Comparison of ENCODE assay signal across 24 cellular contexts in genomic region chr2:129139380-129139779, GRCh38.
DNase-seq lines count a peak whose midpoint lies in the region; ATAC-seq and TF ChIP-seq lines count a peak whose summit lies in the region.
"Had no signal": no experiment of that assay in that cellular context is flagged by ENCODE, and none has a peak within 500 bp of the region (broad histone marks: within the 10 kb centered on the region; RNA-seq: fewer than 3 reads in every experiment).

No MANE protein-coding gene starts in this region.

- H3K79me1 ChIP-seq in mesendoderm (ENCODE audit: low read length), result no peaks in the 10 kb centered on the region

- H3K36me3 ChIP-seq in Loucy (ENCODE audit: insufficient read depth, low read length) (no peaks in the 10 kb centered on the region), mesendoderm (ENCODE audit: control insufficient read depth, insufficient read depth, low read length) (no peaks in the 10 kb centered on the region)
- H3K36me3 ChIP-seq: BE2C; BLaER1 treated with 17β-estradiol and CSF1 and Interleukin-3, amounts not matched to agents 10 nM and 100 nM had no signal

- H4K8ac ChIP-seq in mesendoderm (ENCODE audit: low read depth, low read length), result no peak overlapping the region

- peaks cover 29% of the 10 kb centered on the region for H3K4me1 ChIP-seq in Loucy (ENCODE audit: insufficient read depth, low read length, poor library complexity, severe bottlenecking)
- peaks cover 2% of the 10 kb centered on the region for H3K4me1 ChIP-seq in mesendoderm (ENCODE audit: control insufficient read depth, low read depth, low read length)
- H3K4me1 ChIP-seq: A549, BE2C had no signal

- H2BK15ac ChIP-seq in mesendoderm (replicated peaks; ENCODE audit: low read depth), result no peak overlapping the region

- H3K27ac ChIP-seq in mesendoderm (ENCODE audit: low read depth, low read length) (no peak overlapping the region), dorsolateral prefrontal cortex (no peak overlapping the region)
- H3K27ac ChIP-seq: A549; BLaER1 treated with 17β-estradiol and CSF1 and Interleukin-3, amounts not matched to agents 10 nM and 100 nM had no signal

- H2AK5ac ChIP-seq in mesendoderm (ENCODE audit: low read length), result no peak overlapping the region

- H3F3A ChIP-seq in Loucy (ENCODE audit: low read depth), result no peaks in the 10 kb centered on the region

- no peak overlapping the region for H3K4ac ChIP-seq in mesendoderm (ENCODE audit: low read depth, low read length)

- 0 out of 2 replicates have a peak overlapping the region, but pooled peaks have one; percentile 44 for H2AFZ ChIP-seq in Loucy (ENCODE audit: low read length)
- H2AFZ ChIP-seq: GM23338 had no signal

- no peak for TF ChIP-seq CTCF in Loucy (conservative IDR thresholded peaks at IDR 0.05; ENCODE audit: low read length)
- TF ChIP-seq CTCF in epithelial cell of esophagus (IDR thresholded peaks at IDR 0.05; ENCODE audit: insufficient read depth, low read depth, low read length, missing control alignments), result no peak
- no peak for TF ChIP-seq CTCF in dorsolateral prefrontal cortex (IDR thresholded peaks at IDR 0.05 in 54 of 56, conservative IDR thresholded peaks at IDR 0.05 in 2 of 56; ENCODE audit: low read depth in 1 of 56, partially characterized antibody in 56 of 56)

- H3K4me2 ChIP-seq in Loucy (ENCODE audit: low read depth, low read length, poor library complexity, severe bottlenecking) (no peak overlapping the region), mesendoderm (ENCODE audit: low read length) (no peak overlapping the region)
- H3K4me2 ChIP-seq: A549; BLaER1 treated with 17β-estradiol and CSF1 and Interleukin-3, amounts not matched to agents 10 nM and 100 nM; GM23338 had no signal

- H3K9me3 ChIP-seq in Loucy (ENCODE audit: insufficient read depth, low read depth, low read length), result no peaks in the 10 kb centered on the region
- H3K9me3 ChIP-seq: A549, BE2C had no signal

- no CpG with 5 or more reads among the region's 2 CpGs for WGBS in mesendoderm (ENCODE audit: extremely low coverage, insufficient coverage, low lambda C conversion rate)

- ATAC-seq in left ventricle myocardium superior (no peak), GM21367 (IDR thresholded peaks at IDR 0.05; ENCODE audit: unreplicated experiment) (no peak)
- ATAC-seq: A549, GM12878, GM23338, HCT116 had no signal

- H3K4me3 ChIP-seq in Loucy (ENCODE audit: low read length, poor library complexity, severe bottlenecking) (no peak overlapping the region), epithelial cell of esophagus (ENCODE audit: low read length) (no peak overlapping the region), mesendoderm (ENCODE audit: low read length) (no peak overlapping the region), dorsolateral prefrontal cortex (no peak overlapping the region)
- H3K4me3 ChIP-seq: A549; BLaER1 treated with 17β-estradiol and CSF1 and Interleukin-3, amounts not matched to agents 10 nM and 100 nM; GM12878; GM23338 had no signal

- H2BK120ac ChIP-seq in mesendoderm (ENCODE audit: low read depth, low read length), result no peak overlapping the region

- no peak overlapping the region for H3K9ac ChIP-seq in Loucy (ENCODE audit: low read depth, low read length, poor library complexity, severe bottlenecking)
- H3K9ac ChIP-seq in mesendoderm (ENCODE audit: low read length), result no peak overlapping the region
- H3K9ac ChIP-seq: BLaER1 treated with 17β-estradiol and CSF1 and Interleukin-3, amounts not matched to agents 10 nM and 100 nM had no signal

- H3K56ac ChIP-seq in mesendoderm (ENCODE audit: low read length), result no peak overlapping the region

- no peaks in the 10 kb centered on the region for H3K79me2 ChIP-seq in Loucy (ENCODE audit: insufficient read depth, low read length)
- no peaks in the 10 kb centered on the region for H3K79me2 ChIP-seq in mesendoderm (ENCODE audit: control insufficient read depth, insufficient read depth, low read length)

- H4K5ac ChIP-seq in mesendoderm (ENCODE audit: low read length), result no peak overlapping the region

- H2BK5ac ChIP-seq in mesendoderm (ENCODE audit: low read length), result no peak overlapping the region

- H3K27me3 ChIP-seq in Loucy (ENCODE audit: insufficient read depth, low read length, poor library complexity, severe bottlenecking) (no peaks in the 10 kb centered on the region), mesendoderm (ENCODE audit: insufficient read depth, low read length, poor library complexity) (peaks cover 2% of the 10 kb centered on the region), dorsolateral prefrontal cortex (no peaks in the 10 kb centered on the region)
- H3K27me3 ChIP-seq: BE2C; BLaER1 treated with 17β-estradiol and CSF1 and Interleukin-3, amounts not matched to agents 10 nM and 100 nM had no signal

- H4K20me1 ChIP-seq in Loucy (ENCODE audit: insufficient read depth, low read length, poor library complexity, severe bottlenecking), result no peaks in the 10 kb centered on the region
- H4K20me1 ChIP-seq: BLaER1 treated with 17β-estradiol and CSF1 and Interleukin-3, amounts not matched to agents 10 nM and 100 nM had no signal

- H3K9me2 ChIP-seq in Loucy (replicated peaks; ENCODE audit: low read depth, low read length), result no peaks in the 10 kb centered on the region

- DNase-seq in HuH-7.5 (ENCODE audit: low spot score) (peak; percentile 5), epithelial cell of esophagus (ENCODE audit: low read depth) (peak; percentile 52), mesendoderm (peak; percentile 10), dorsolateral prefrontal cortex (no peak), left ventricle myocardium superior (no peak)
- no peak for DNase-seq in activated CD4-positive, alpha-beta T cell treated with anti-CD3 and anti-CD28 coated beads for 48 hours
- DNase-seq: 8988T; ACHN; AML-193; BE2C; CD4-positive, alpha-beta T cell; CD8-positive, alpha-beta memory T cell; DMS 273 treated with DMSO at 0.1 percent for 48 hours; DMS79; EL; GDM1; H9 had no signal

- H3K18ac ChIP-seq in mesendoderm (ENCODE audit: low read length), result no peak overlapping the region

- no peak overlapping the region for H3K23ac ChIP-seq in mesendoderm (ENCODE audit: low read length)

- intact Hi-C loops in dorsolateral prefrontal cortex (cut with DNase I), result no loop called here
- intact Hi-C loops in left ventricle myocardium superior (cut with micrococcal nuclease), result no loop called here

Comparison
In these comparisons a context has a peak if more than half of its experiments do, and no peak if none do; other contexts are left out.
1. DNase-seq: peak in HuH-7.5 (single experiment), epithelial cell of esophagus (single experiment) and mesendoderm (single experiment); none in dorsolateral prefrontal cortex (0 of 10), left ventricle myocardium superior (single experiment) and activated CD4-positive, alpha-beta T cell treated with anti-CD3 and anti-CD28 coated beads for 48 hours (single experiment).